In genomic region chr2:112003585-112003984, GRCh38 we compare ENCODE assay signal across 19 cellular contexts.
"Had no signal": no experiment of that assay in that cellular context is flagged by ENCODE, and none has a peak within 500 bp of the region (broad histone marks: within the 10 kb centered on the region; RNA-seq: fewer than 3 reads in every experiment).

No MANE protein-coding gene starts in this region.

- H3K27ac ChIP-seq: esophagus muscularis mucosa, ovary, psoas muscle, testis, upper lobe of right lung had no signal

- H3K27ac Mint-ChIP-seq: activated CD4-positive, alpha-beta memory T cell treated with anti-CD3 and anti-CD28 coated beads for 36 hours; activated naive CD4-positive, alpha-beta T cell treated with anti-CD3 and anti-CD28 coated beads, Interleukin-2, amount 50 U/mL, for 24 hours; natural killer cell treated with Interleukin-12 subunit alpha and Interleukin-12 subunit beta and Interleukin-15 and Interleukin-18, amount 100 ng/mL, for 72 hours had no signal

- H3K9me3 Mint-ChIP-seq: activated CD4-positive, alpha-beta memory T cell treated with anti-CD3 and anti-CD28 coated beads for 36 hours; activated naive CD4-positive, alpha-beta T cell treated with anti-CD3 and anti-CD28 coated beads, Interleukin-2, amount 50 U/mL, for 24 hours; effector memory CD8-positive, alpha-beta T cell; natural killer cell treated with Interleukin-12 subunit alpha and Interleukin-12 subunit beta and Interleukin-15 and Interleukin-18, amount 100 ng/mL, for 72 hours had no signal

- ATAC-seq: body of pancreas; effector memory CD8-positive, alpha-beta T cell had no signal

- H3K36me3 Mint-ChIP-seq: activated CD4-positive, alpha-beta memory T cell treated with anti-CD3 and anti-CD28 coated beads for 36 hours; activated naive CD4-positive, alpha-beta T cell treated with anti-CD3 and anti-CD28 coated beads, Interleukin-2, amount 50 U/mL, for 24 hours; natural killer cell treated with Interleukin-12 subunit alpha and Interleukin-12 subunit beta and Interleukin-15 and Interleukin-18, amount 100 ng/mL, for 72 hours had no signal

- H3K27me3 Mint-ChIP-seq: activated CD4-positive, alpha-beta memory T cell treated with anti-CD3 and anti-CD28 coated beads for 36 hours; activated naive CD4-positive, alpha-beta T cell treated with anti-CD3 and anti-CD28 coated beads, Interleukin-2, amount 50 U/mL, for 24 hours had no signal

- DNase-seq: activated CD4-positive, alpha-beta memory T cell treated with anti-CD3 and anti-CD28 coated beads for 36 hours; activated CD4-positive, alpha-beta T cell treated with anti-CD3 and anti-CD28 coated beads for 48 hours; activated gamma-delta T cell; central memory CD4-positive, alpha-beta T cell; effector memory CD8-positive, alpha-beta T cell; glutamatergic neuron; kidney glomerular epithelial cell; ovary; stimulated activated CD4-positive, alpha-beta T cell treated with anti-CD3 and anti-CD28 coated beads, Interleukin-1b, Interleukin-23, amount 100 ng/mL, for 48 hours; stimulated activated naive CD4-positive, alpha-beta T cell had no signal

- H3K4me3 ChIP-seq: body of pancreas, esophagus muscularis mucosa, ovary, psoas muscle, right atrium auricular region, testis, upper lobe of right lung had no signal

- FAIRE-seq: endothelial cell of umbilical vein had no signal

- H3K9me3 ChIP-seq: body of pancreas, esophagus muscularis mucosa, ovary, psoas muscle, right atrium auricular region, testis, upper lobe of right lung had no signal

- H3K4me1 ChIP-seq: body of pancreas, psoas muscle, right atrium auricular region, upper lobe of right lung had no signal

- H3K4me3 Mint-ChIP-seq: activated CD4-positive, alpha-beta memory T cell treated with anti-CD3 and anti-CD28 coated beads for 36 hours; activated naive CD4-positive, alpha-beta T cell treated with anti-CD3 and anti-CD28 coated beads, Interleukin-2, amount 50 U/mL, for 24 hours; effector memory CD8-positive, alpha-beta T cell; natural killer cell treated with Interleukin-12 subunit alpha and Interleukin-12 subunit beta and Interleukin-15 and Interleukin-18, amount 100 ng/mL, for 72 hours had no signal

- H3K27me3 ChIP-seq: body of pancreas, esophagus muscularis mucosa, right atrium auricular region, testis, upper lobe of right lung had no signal

- H3K36me3 ChIP-seq: ovary had no signal
